In genomic region chr5:16427572-16427971, GRCh38 we compare ENCODE assay signal across 13 cellular contexts.
"Had no signal": no experiment of that assay in that cellular context is flagged by ENCODE, and none has a peak within 500 bp of the region (broad histone marks: within the 10 kb centered on the region; RNA-seq: fewer than 3 reads in every experiment).

No MANE protein-coding gene starts in this region.

- H3K27ac Mint-ChIP-seq: activated CD4-positive, alpha-beta memory T cell treated with anti-CD3 and anti-CD28 coated beads for 36 hours; activated naive CD8-positive, alpha-beta T cell treated with anti-CD3 and anti-CD28 coated beads, Interleukin-2, amount 10 ng/mL, durations not matched to agents 7 days and 5 days; memory B cell had no signal

- H3K36me3 Mint-ChIP-seq: activated CD4-positive, alpha-beta memory T cell treated with anti-CD3 and anti-CD28 coated beads for 36 hours; activated naive CD8-positive, alpha-beta T cell treated with anti-CD3 and anti-CD28 coated beads, Interleukin-2, amount 10 ng/mL, durations not matched to agents 7 days and 5 days; memory B cell had no signal

- H3K9me3 Mint-ChIP-seq: activated CD4-positive, alpha-beta memory T cell treated with anti-CD3 and anti-CD28 coated beads for 36 hours; activated naive CD8-positive, alpha-beta T cell treated with anti-CD3 and anti-CD28 coated beads, Interleukin-2, amount 10 ng/mL, durations not matched to agents 7 days and 5 days; memory B cell; neural crest cell had no signal

- H3K27ac ChIP-seq: left ventricle myocardium inferior, tibial nerve, VCaP had no signal

- H3K4me3 Mint-ChIP-seq: activated CD4-positive, alpha-beta memory T cell treated with anti-CD3 and anti-CD28 coated beads for 36 hours; activated naive CD8-positive, alpha-beta T cell treated with anti-CD3 and anti-CD28 coated beads, Interleukin-2, amount 10 ng/mL, durations not matched to agents 7 days and 5 days; memory B cell; neural crest cell had no signal

- H3K36me3 ChIP-seq: left ventricle myocardium inferior, tibial nerve had no signal

- ATAC-seq: right cardiac atrium had no signal

- H3K4me1 Mint-ChIP-seq: activated naive CD8-positive, alpha-beta T cell treated with anti-CD3 and anti-CD28 coated beads, Interleukin-2, amount 10 ng/mL, durations not matched to agents 7 days and 5 days; memory B cell had no signal

- H3K4me1 ChIP-seq: tibial nerve had no signal

- H3K4me2 ChIP-seq: smooth muscle cell had no signal

- DNase-seq: activated CD4-positive, alpha-beta memory T cell treated with anti-CD3 and anti-CD28 coated beads for 36 hours; activated gamma-delta T cell treated with Interleukin-2 at 50 U/mL for 16 hours; activated naive CD8-positive, alpha-beta T cell treated with anti-CD3 and anti-CD28 coated beads, Interleukin-2, amount 10 ng/mL, durations not matched to agents 7 days and 5 days; activated T-cell treated with anti-CD3 and anti-CD28 coated beads, Interleukin-2, amount 50 U/mL, for 48 hours; aorta; islet precursor cell; left ventricle myocardium inferior; right cardiac atrium had no signal

- H3K4me3 ChIP-seq: left ventricle myocardium inferior, smooth muscle cell, tibial nerve had no signal

- H3K27me3 ChIP-seq: tibial nerve had no signal
